ENCODE assay signal across 33 cellular contexts in the genomic region with DNA sequence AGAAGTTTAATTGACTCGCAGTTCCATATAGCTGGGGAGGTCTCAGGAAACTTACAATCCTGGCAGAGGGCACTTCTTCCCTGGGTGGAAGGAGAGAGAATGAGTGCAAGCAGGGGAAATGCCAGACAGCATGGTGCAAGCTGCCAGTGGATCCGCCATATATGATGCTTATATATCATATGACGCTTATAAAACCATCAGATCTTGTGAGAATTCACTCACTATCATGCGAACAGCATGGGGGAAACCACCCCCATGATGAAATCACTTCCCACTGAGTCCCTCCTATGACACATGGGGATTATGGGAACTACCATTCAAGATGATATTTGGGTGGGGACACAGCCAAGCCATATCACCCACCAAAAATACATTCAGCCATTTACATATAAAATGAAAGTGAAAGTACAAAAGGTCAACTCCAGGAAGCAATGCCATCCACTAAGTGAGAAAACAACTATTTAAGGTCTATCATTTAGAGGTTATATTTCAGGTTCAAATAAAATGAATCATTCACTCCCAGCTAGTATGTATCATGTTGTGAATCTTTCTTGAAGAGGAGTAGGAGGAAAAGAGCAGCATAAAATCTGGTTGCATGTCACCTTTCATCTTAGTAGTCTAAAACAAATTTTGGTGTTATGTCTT. TPM values are rescaled to one million over a fixed set of nuclear protein-coding genes. Genes with fewer than 3 reads are reported as not detected.
DNase-seq lines count a peak whose midpoint lies in the region; ATAC-seq, FAIRE-seq and TF ChIP-seq lines count a peak whose summit lies in the region.
"Had no signal": no experiment of that assay in that cellular context is flagged by ENCODE, and none has a peak within 500 bp of the region (broad histone marks: within the 10 kb centered on the region; RNA-seq: fewer than 3 reads in every experiment).

No MANE protein-coding gene starts in this region.

- no peaks in the 10 kb centered on the region for H3K9me2 ChIP-seq in OCI-LY7 (ENCODE audit: insufficient read depth, low read length)

- no peaks in the 10 kb centered on the region for H3K27me3 ChIP-seq in CD4-positive, alpha-beta memory T cell (ENCODE audit: insufficient read depth, low read length)
- no peaks in the 10 kb centered on the region for H3K27me3 ChIP-seq in GM12878 (replicated peaks in 1 of 2; ENCODE audit: control insufficient read depth in 2 of 2, insufficient read depth in 2 of 2, low read length in 1 of 2)
- H3K27me3 ChIP-seq: hepatocyte, right lobe of liver, SJSA1, thyroid gland, uterus had no signal

- TF ChIP-seq RAD21 in GM12878 (IDR thresholded peaks at IDR 0.05; ENCODE audit: insufficient read depth, low read depth, low read length): no peak

- H3K4me3 ChIP-seq in CD4-positive, alpha-beta memory T cell (ENCODE audit: low read length in 2 of 2): no peak overlapping the region
- no peak overlapping the region for H3K4me3 ChIP-seq in OCI-LY7 (ENCODE audit: low read depth, low read length, poor library complexity, severe bottlenecking)
- H3K4me3 ChIP-seq in GM12878: no peak overlapping the region
- H3K4me3 ChIP-seq: hepatocyte, K562, lower lobe of right lung, right lobe of liver, SJSA1, spleen, stomach, thyroid gland, uterus had no signal

- no peak overlapping the region for H3K4me3 Mint-ChIP-seq in activated CD8-positive, alpha-beta memory T cell treated with anti-CD3 and anti-CD28 coated beads, Interleukin-2, amount 10 ng/mL, durations not matched to agents 7 days and 5 days
- H3K4me3 Mint-ChIP-seq in CD4-positive, alpha-beta memory T cell: peak overlapping the region in 6 of 8 donors; percentile 5 to 67 (median 49)
- H3K4me3 Mint-ChIP-seq in progenitor cell of endocrine pancreas (ENCODE audit: low read depth): no peak overlapping the region
- H3K4me3 Mint-ChIP-seq: activated CD4-positive, alpha-beta memory T cell treated with anti-CD3 and anti-CD28 coated beads, Interleukin-2, amount 10 ng/mL, durations not matched to agents 7 days and 5 days; B cell had no signal

- TF ChIP-seq CTCF in OCI-LY7 (conservative IDR thresholded peaks at IDR 0.05; ENCODE audit: low read length) (no peak), GM12878 (IDR thresholded peaks at IDR 0.05 in 2 of 3, conservative IDR thresholded peaks at IDR 0.05 in 1 of 3; ENCODE audit: control insufficient read depth in 2 of 3, extremely low read depth in 1 of 3, insufficient read depth in 1 of 3, low read depth in 3 of 3, low read length in 3 of 3) (no peak), progenitor cell of endocrine pancreas (IDR thresholded peaks at IDR 0.05; ENCODE audit: unreplicated experiment) (no peak)

- TF ChIP-seq POLR2A in GM12878 (IDR thresholded peaks at IDR 0.05; ENCODE audit: low read depth, low read length): no peak

- BruUV-seq in OCI-LY7 (replicated peaks; lab: Mats Ljungman, UMichigan): no TSS peak
- BruUV-seq in GM12878 (replicated peaks; lab: Mats Ljungman, UMichigan): no TSS peak

- H3K27ac Mint-ChIP-seq in activated CD8-positive, alpha-beta memory T cell treated with anti-CD3 and anti-CD28 coated beads, Interleukin-2, amount 10 ng/mL, durations not matched to agents 7 days and 5 days: peak overlapping the region; percentile 28
- peak overlapping the region in 2 of 7 donors; percentile 15 to 57 for H3K27ac Mint-ChIP-seq in CD4-positive, alpha-beta memory T cell
- no peak overlapping the region for H3K27ac Mint-ChIP-seq in progenitor cell of endocrine pancreas
- H3K27ac Mint-ChIP-seq: activated CD4-positive, alpha-beta memory T cell treated with anti-CD3 and anti-CD28 coated beads, Interleukin-2, amount 10 ng/mL, durations not matched to agents 7 days and 5 days; B cell; naive B cell had no signal

- no peaks in the 10 kb centered on the region for H3K9me3 ChIP-seq in CD4-positive, alpha-beta memory T cell (ENCODE audit: control insufficient read depth in 1 of 2, low read length in 2 of 2)
- no peaks in the 10 kb centered on the region for H3K9me3 ChIP-seq in OCI-LY7 (ENCODE audit: low read length)
- no peaks in the 10 kb centered on the region; the same call in 2 of the 3 replicates for H3K9me3 ChIP-seq in GM12878 (replicated peaks; ENCODE audit: control insufficient read depth, insufficient read depth, low read length)
- H3K9me3 ChIP-seq: lower lobe of right lung, right lobe of liver, SJSA1, thyroid gland, uterus had no signal

- H3K4me2 ChIP-seq in OCI-LY7 (ENCODE audit: low read length) (peak overlapping the region; percentile 34; the same call in 1 of the 2 replicates), GM12878 (ENCODE audit: control insufficient read depth, insufficient read depth) (no peak overlapping the region)
- H3K4me2 ChIP-seq: hepatocyte had no signal

- SMC1A ChIA-PET in GM12878 (lab: Charles Lee; ENCODE audit: uncharacterized antibody, unreplicated experiment): no interaction called here

- no peaks in the 10 kb centered on the region for H4K20me1 ChIP-seq in OCI-LY7 (ENCODE audit: insufficient read depth, low read length)
- no peaks in the 10 kb centered on the region for H4K20me1 ChIP-seq in GM12878 (ENCODE audit: control insufficient read depth, insufficient read depth)

- peaks cover 10% of the 10 kb centered on the region for H3K4me1 Mint-ChIP-seq in activated CD8-positive, alpha-beta memory T cell treated with anti-CD3 and anti-CD28 coated beads, Interleukin-2, amount 10 ng/mL, durations not matched to agents 7 days and 5 days
- H3K4me1 Mint-ChIP-seq in CD4-positive, alpha-beta memory T cell: peaks cover 6 to 17% (median 9%) of the 10 kb centered on the region in 4 donors
- H3K4me1 Mint-ChIP-seq in progenitor cell of endocrine pancreas (ENCODE audit: low read depth): peaks cover 17% of the 10 kb centered on the region

- RAD21 ChIA-PET in GM12878 (lab: Charles Lee; ENCODE audit: unreplicated experiment): no interaction called here

- no peak for DNase-seq in activated CD8-positive, alpha-beta memory T cell treated with anti-CD3 and anti-CD28 coated beads, Interleukin-2, amount 10 ng/mL, durations not matched to agents 7 days and 5 days
- no peak for DNase-seq in activated CD8-positive, alpha-beta memory T cell treated with anti-CD3 and anti-CD28 coated beads for 24 hours
- DNase-seq in CD4-positive, alpha-beta memory T cell: no peak
- DNase-seq in OCI-LY7 (ENCODE audit: low spot score) (no peak), GM12878 (ENCODE audit: low read depth, low spot score) (no peak), NCI-H748 (lab: John Stamatoyannopoulos, UW; ENCODE audit: unreplicated experiment) (no peak), progenitor cell of endocrine pancreas (ENCODE audit: low spot score, unreplicated experiment) (no peak)
- DNase-seq: ACHN; activated CD4-positive, alpha-beta memory T cell treated with anti-CD3 and anti-CD28 coated beads, Interleukin-2, amount 10 ng/mL, durations not matched to agents 7 days and 5 days; activated gamma-delta T cell treated with Interleukin-2 at 50 U/mL for 16 hours; anterior cingulate cortex; lower lobe of right lung; midbrain; naive B cell; NCI-H1105 treated with DMSO at 0.1 percent for 48 hours; NCI-H187 treated with DMSO at 0.1 percent for 48 hours; NCI-H510A treated with DMSO at 0.1 percent for 48 hours; right lobe of liver; spleen; stimulated activated CD4-positive, alpha-beta T cell treated with anti-CD3 and anti-CD28 coated beads, Interleukin-2, amount 100 ng/mL, for 24 hours; stomach; T-helper 1 cell; thyroid gland; uterus had no signal

- in situ Hi-C loops in GM12878 (cut with MboI): no loop called here

- H3K36me3 Mint-ChIP-seq in activated CD8-positive, alpha-beta memory T cell treated with anti-CD3 and anti-CD28 coated beads, Interleukin-2, amount 10 ng/mL, durations not matched to agents 7 days and 5 days: peaks cover 9% of the 10 kb centered on the region
- H3K36me3 Mint-ChIP-seq in CD4-positive, alpha-beta memory T cell: peaks cover 0 to 3% of the 10 kb centered on the region in 2 donors
- peaks cover 5% of the 10 kb centered on the region for H3K36me3 Mint-ChIP-seq in progenitor cell of endocrine pancreas (ENCODE audit: insufficient read depth)
- H3K36me3 Mint-ChIP-seq: naive B cell had no signal

- H3K79me2 ChIP-seq in OCI-LY7 (ENCODE audit: insufficient read depth, low read depth, low read length) (no peaks in the 10 kb centered on the region), GM12878 (ENCODE audit: control insufficient read depth, insufficient read depth, low read length) (no peaks in the 10 kb centered on the region)
- H3K79me2 ChIP-seq: hepatocyte had no signal

- intact Hi-C loops in CD4-positive, alpha-beta memory T cell (cut with micrococcal nuclease): no loop called here
- intact Hi-C loops in OCI-LY7 (cut with micrococcal nuclease; ENCODE audit: unreplicated experiment) (no loop called here), GM12878 (cut with micrococcal nuclease; ENCODE audit: unreplicated experiment) (no loop called here)

- no peak overlapping the region for H3K27ac ChIP-seq in CD4-positive, alpha-beta memory T cell (ENCODE audit: low read depth, low read length)
- H3K27ac ChIP-seq in OCI-LY7 (ENCODE audit: low read depth, low read length, poor library complexity, severe bottlenecking) (no peak overlapping the region), GM12878 (ENCODE audit: control insufficient read depth, insufficient read depth) (no peak overlapping the region)
- H3K27ac ChIP-seq: hepatocyte, lower lobe of right lung, right lobe of liver, RWPE1, SJSA1, spleen, stomach, thyroid gland, uterus had no signal

- no peak for TF ChIP-seq EP300 in GM12878 (IDR thresholded peaks at IDR 0.05; ENCODE audit: borderline replicate concordance in 1 of 2, control insufficient read depth in 1 of 2, low read depth in 2 of 2, low read length in 2 of 2)

- no peak for ATAC-seq in activated CD8-positive, alpha-beta memory T cell treated with anti-CD3 and anti-CD28 coated beads, Interleukin-2, amount 10 ng/mL, durations not matched to agents 7 days and 5 days
- no peak for ATAC-seq in GM12878
- no peak for ATAC-seq in HG03439 (IDR thresholded peaks at IDR 0.05; ENCODE audit: unreplicated experiment)
- ATAC-seq: K562, lower lobe of right lung, right lobe of liver had no signal

- H3K27me3 Mint-ChIP-seq in activated CD8-positive, alpha-beta memory T cell treated with anti-CD3 and anti-CD28 coated beads, Interleukin-2, amount 10 ng/mL, durations not matched to agents 7 days and 5 days: peaks cover 4% of the 10 kb centered on the region
- H3K27me3 Mint-ChIP-seq in CD4-positive, alpha-beta memory T cell: no peaks in the 10 kb centered on the region
- no peaks in the 10 kb centered on the region for H3K27me3 Mint-ChIP-seq in progenitor cell of endocrine pancreas

- peaks cover 16% of the 10 kb centered on the region for H3K9me3 Mint-ChIP-seq in activated CD8-positive, alpha-beta memory T cell treated with anti-CD3 and anti-CD28 coated beads, Interleukin-2, amount 10 ng/mL, durations not matched to agents 7 days and 5 days (ENCODE audit: low read depth)
- peaks cover 0 to 11% (median 4%) of the 10 kb centered on the region in 8 donors for H3K9me3 Mint-ChIP-seq in CD4-positive, alpha-beta memory T cell
- H3K9me3 Mint-ChIP-seq in progenitor cell of endocrine pancreas (ENCODE audit: low read depth): peaks cover 36% of the 10 kb centered on the region

- CTCF ChIA-PET in activated CD8-positive, alpha-beta memory T cell treated with anti-CD3 and anti-CD28 coated beads, Interleukin-2, amount 10 ng/mL, durations not matched to agents 7 days and 5 days (lab: Charles Lee): no interaction called here
- CTCF ChIA-PET in CD4-positive, alpha-beta memory T cell (lab: Charles Lee; ENCODE audit: partially characterized antibody): no interaction called here
- CTCF ChIA-PET in OCI-LY7 (lab: Charles Lee; ENCODE audit: unreplicated experiment): no interaction called here
- CTCF ChIA-PET in GM12878 (lab: Yijun Ruan, JAX): no interaction called here

- H3K36me3 ChIP-seq in CD4-positive, alpha-beta memory T cell (ENCODE audit: insufficient read depth, low read length): no peaks in the 10 kb centered on the region
- H3K36me3 ChIP-seq in OCI-LY7 (ENCODE audit: insufficient read depth, low read length): no peaks in the 10 kb centered on the region
- no peaks in the 10 kb centered on the region for H3K36me3 ChIP-seq in GM12878 (ENCODE audit: control insufficient read depth in 2 of 2, insufficient read depth in 2 of 2, low read length in 1 of 2)
- H3K36me3 ChIP-seq: lower lobe of right lung, right lobe of liver, SJSA1, spleen, stomach, thyroid gland, uterus had no signal

- H2AFZ ChIP-seq in OCI-LY7 (ENCODE audit: low read length) (0 out of 2 replicates have a peak overlapping the region, but pooled peaks have one; percentile 25), GM12878 (ENCODE audit: control insufficient read depth, low read depth, low read length) (no peak overlapping the region)
- H2AFZ ChIP-seq: hepatocyte had no signal

- 27% methylated on average over 4 of the region's 4 CpGs for WGBS in GM12878 (ENCODE audit: insufficient coverage, insufficient replicate concordance, low lambda C conversion rate, missing lambda C conversion rate)

- FAIRE-seq in GM12878 (lab: Jason Lieb, UNC): no peak
- FAIRE-seq: bronchial epithelial cell, H54, K562, TTC549 had no signal

- POLR2A ChIA-PET in CD4-positive, alpha-beta memory T cell (lab: Charles Lee; ENCODE audit: partially characterized antibody): no interaction called here
- POLR2A ChIA-PET in OCI-LY7 (lab: Charles Lee) (interaction anchor here (0.6 kb wide), 2 partner anchors 243 to 944 kb away, joined by 3 read pairs; no protein-coding TSS in a partner anchor), GM12878 (lab: Charles Lee) (no interaction called here)

- H3K4me1 ChIP-seq in CD4-positive, alpha-beta memory T cell (ENCODE audit: insufficient read depth, low read length): no peaks in the 10 kb centered on the region
- H3K4me1 ChIP-seq in OCI-LY7 (ENCODE audit: insufficient read depth, low read length, poor library complexity, severe bottlenecking) (no peaks in the 10 kb centered on the region), GM12878 (ENCODE audit: control insufficient read depth, insufficient read depth, low read length) (no peaks in the 10 kb centered on the region)
- H3K4me1 ChIP-seq: lower lobe of right lung, spleen, stomach, thyroid gland, uterus had no signal

- H3K9ac ChIP-seq in GM12878 (ENCODE audit: control insufficient read depth, insufficient read depth, low read length): no peak overlapping the region

RNA-seq across cellular contexts. Expression of a gene that starts 20.3 kb away (rescaled TPM):
- total RNA-seq in activated CD8-positive, alpha-beta memory T cell treated with anti-CD3 and anti-CD28 coated beads, Interleukin-2, amount 10 ng/mL, durations not matched to agents 7 days and 5 days: 10 to 100 TPM; 12.6 to 12.7 TPM
- 10 to 100 TPM; 38.5 to 41.5 TPM for total RNA-seq in CD4-positive, alpha-beta memory T cell
- polyA plus RNA-seq in CD4-positive, alpha-beta memory T cell: 10 to 100 TPM; 53.3 to 71.8 TPM
- total RNA-seq in OCI-LY7 (2014; rRNA removed; shearing (Covaris generic)): 0.08 and 0.73 TPM in 2 replicates
- total RNA-seq in OCI-LY7 (2022) (18.6 and 21.8 TPM in 2 replicates), GM12878 (2014; rRNA removed) (9.7 and 12.9 TPM in 2 replicates), GM12878 (2014; rRNA removed; fragmentation: Illumina TruSeq; extraction: Trizol) (11.9 and 12.7 TPM in 2 replicates), GM12878 (2021) (8.0 and 8.3 TPM in 2 replicates), progenitor cell of endocrine pancreas (26.9 and 28.7 TPM in 2 replicates)
- 5.9 and 6.2 TPM in 2 replicates for total RNA-seq in GM12878 (2013; cell fraction: nucleolus; rRNA removed)
- polyA plus RNA-seq in GM12878 (2011; ENCODE audit: low read depth): 3.4 TPM
- polyA plus RNA-seq in GM12878 (2011; rRNA removed) (15.6 and 24.8 TPM in 2 replicates), GM12878 (2014; fragmentation: Illumina TruSeq; extraction: Trizol) (11.7 and 16.8 TPM in 2 replicates), GM12878 (2014; fragmentation: Nextera tagmentation; extraction: Ambion mirVana) (10 to 100 TPM; 14.9 to 19.2 TPM), GM12878 (2014; rRNA removed) (8.0 and 10.0 TPM in 2 replicates), GM12878 (2016; fragmentation: Nextera tagmentation; extraction: Ambion mirVana) (10 to 100 TPM; 13.7 to 13.8 TPM)
- polyA plus RNA-seq in GM12878 (2011; cell fraction: cytosol; rRNA removed): 4.5 and 7.4 TPM in 2 replicates
- polyA plus RNA-seq in GM12878 (2011; cell fraction: nucleus; rRNA removed): 3.6 and 5.1 TPM in 2 replicates
- 7.4 and 8.8 TPM in 2 replicates for polyA plus RNA-seq in GM12878 (2012)
- polyA minus RNA-seq in GM12878 (2011; rRNA and poly(A)+ RNA removed): 3.5 and 7.0 TPM in 2 replicates
- polyA minus RNA-seq in GM12878 (2011; cell fraction: cytosol; rRNA and poly(A)+ RNA removed): 2.7 and 4.3 TPM in 2 replicates
- 3.3 and 3.5 TPM in 2 replicates for polyA minus RNA-seq in GM12878 (2011; cell fraction: nucleus; rRNA and poly(A)+ RNA removed)

Comparison
In these comparisons a context has a peak if more than half of its experiments do, and no peak if none do; other contexts are left out.
1. H3K4me3 Mint-ChIP-seq: peak in CD4-positive, alpha-beta memory T cell (6 of 8); none in activated CD8-positive, alpha-beta memory T cell treated with anti-CD3 and anti-CD28 coated beads, Interleukin-2, amount 10 ng/mL, durations not matched to agents 7 days and 5 days (single experiment) and progenitor cell of endocrine pancreas (single experiment).